1 cellular context compared by ENCODE assay signal in genomic region chr22:35914665-35915476, GRCh38.
TF ChIP-seq lines count a peak whose summit lies in the region.

No MANE protein-coding gene starts in this region.

TF ChIP-seq in HepG2, 621 proteins besides CTCF, POLR2A, EP300 and RAD21 (continued from another document and continues in another):
- TF ChIP-seq ATF6 (CRISPR knock-in tag; conservative IDR thresholded peaks at IDR 0.05) (no peak), NFE2L1 (CRISPR knock-in tag; IDR thresholded peaks at IDR 0.05; ENCODE audit: borderline replicate concordance) (no peak), KAT7 (CRISPR knock-in tag; IDR thresholded peaks at IDR 0.05; ENCODE audit: borderline replicate concordance) (no peak), ZNF207 (IDR thresholded peaks at IDR 0.05; ENCODE audit: borderline replicate concordance) (no peak), POGZ (CRISPR knock-in tag; IDR thresholded peaks at IDR 0.05) (peak; percentile 68; the same call in 1 of the 2 replicates), AKNA (CRISPR knock-in tag; IDR thresholded peaks at IDR 0.05; ENCODE audit: borderline replicate concordance) (no peak), KLF16 (CRISPR knock-in tag; IDR thresholded peaks at IDR 0.05) (peak in 1 of 2 experiments; percentile 40; a peak in 1 of 4 replicates), ZNF142 (CRISPR knock-in tag; IDR thresholded peaks at IDR 0.05) (no peak), ZBTB20 (CRISPR knock-in tag; IDR thresholded peaks at IDR 0.05; ENCODE audit: borderline replicate concordance, low read depth) (no peak), KDM1A (CRISPR knock-in tag; IDR thresholded peaks at IDR 0.05) (no peak), THAP9 (CRISPR knock-in tag; IDR thresholded peaks at IDR 0.05; ENCODE audit: borderline replicate concordance) (no peak), KAT8 (CRISPR knock-in tag; IDR thresholded peaks at IDR 0.05) (peak; percentile 24; the same call in 1 of the 2 replicates), YY1 (IDR thresholded peaks at IDR 0.05; ENCODE audit: insufficient read depth, insufficient replicate concordance, low read depth, low read length) (peak; percentile 9), ZFAT (CRISPR knock-in tag; conservative IDR thresholded peaks at IDR 0.05) (no peak), MXI1 (IDR thresholded peaks at IDR 0.05; ENCODE audit: borderline replicate concordance, low read depth, low read length) (0 out of 3 replicates have a peak, but pooled peaks have one; percentile 25), TCF12 (IDR thresholded peaks at IDR 0.05) (no peak), TCF12 (CRISPR knock-in tag; IDR thresholded peaks at IDR 0.05) (no peak), POLR2AphosphoS5 (IDR thresholded peaks at IDR 0.05; ENCODE audit: low read depth, low read length) (peak; percentile 41; the same call in 1 of the 2 replicates), CREM (IDR thresholded peaks at IDR 0.05) (peak; percentile 22; the same call in 1 of the 2 replicates), CREM (CRISPR knock-in tag; IDR thresholded peaks at IDR 0.05) (no peak), ATM (IDR thresholded peaks at IDR 0.05; ENCODE audit: borderline replicate concordance) (no peak), IKZF5 (CRISPR knock-in tag; IDR thresholded peaks at IDR 0.05) (0 out of 2 replicates have a peak, but pooled peaks have one; percentile 19), ELF3 (CRISPR knock-in tag; IDR thresholded peaks at IDR 0.05) (peak; percentile 58; the same call in 1 of the 2 replicates), ZNF292 (CRISPR knock-in tag; IDR thresholded peaks at IDR 0.05; ENCODE audit: borderline replicate concordance, low read depth) (peak; percentile 69; the same call in 1 of the 2 replicates), SIX4 (CRISPR knock-in tag; IDR thresholded peaks at IDR 0.05) (peak; percentile 90), SAP130 (CRISPR knock-in tag; IDR thresholded peaks at IDR 0.05; ENCODE audit: low read depth) (peak; percentile 60), MIER3 (CRISPR knock-in tag; IDR thresholded peaks at IDR 0.05; ENCODE audit: borderline replicate concordance) (0 out of 2 replicates have a peak, but pooled peaks have one; percentile 13), HDAC1 (CRISPR knock-in tag; IDR thresholded peaks at IDR 0.05) (peak; percentile 51; the same call in 1 of the 2 replicates), ZGPAT (CRISPR knock-in tag; IDR thresholded peaks at IDR 0.05) (peak; percentile 51), POGK (CRISPR knock-in tag; conservative IDR thresholded peaks at IDR 0.05) (0 out of 2 replicates have a peak, but pooled peaks have one; percentile 58), FOXP4 (CRISPR knock-in tag; IDR thresholded peaks at IDR 0.05) (peak; percentile 61; the same call in 1 of the 2 replicates)
